8 cellular contexts compared by ENCODE assay signal in genomic region chr1:147171399-147172167, GRCh38. TPM values are rescaled to one million over a fixed set of nuclear protein-coding genes. Genes with fewer than 3 reads are reported as not detected.
DNase-seq lines count a peak whose midpoint lies in the region; ATAC-seq and TF ChIP-seq lines count a peak whose summit lies in the region.

No MANE protein-coding gene starts in this region.

- no peak for TF ChIP-seq CTCF in ascending aorta (IDR thresholded peaks at IDR 0.05)

- no peaks in the 10 kb centered on the region for H3K9me3 ChIP-seq in KOPT-K1 (ENCODE audit: insufficient read depth, low read length, poor library complexity, severe bottlenecking)
- no peaks in the 10 kb centered on the region for H3K9me3 ChIP-seq in ascending aorta

- no peaks in the 10 kb centered on the region for H3K27me3 ChIP-seq in ascending aorta

- H3K36me3 ChIP-seq in KOPT-K1 (ENCODE audit: insufficient read depth, low read length) = peaks cover 8% of the 10 kb centered on the region; the same call in 1 of the 2 replicates
- peaks cover 0 to 4% of the 10 kb centered on the region in 2 donors for H3K36me3 ChIP-seq in ascending aorta

- H3K4me3 ChIP-seq in ascending aorta = peak overlapping the region; percentile 76 to 88

- no peak for ATAC-seq in stimulated activated naive CD8-positive, alpha-beta T cell treated with anti-CD3 and anti-CD28 coated beads, Interleukin-15, Interleukin-2, amounts not matched to agents 100 U/mL and 50 U/mL, for 24 hours
- ATAC-seq in HG03521 (IDR thresholded peaks at IDR 0.05; ENCODE audit: unreplicated experiment) (no peak), HG02938 (IDR thresholded peaks at IDR 0.05; ENCODE audit: unreplicated experiment) (no peak)

- DNase-seq in NK-92 treated with Interleukin-12 subunit alpha and Interleukin-12 subunit beta, amount 100 ng/mL, for 24 hours (lab: John Stamatoyannopoulos, UW) = peak; percentile 69
- DNase-seq in NK-92 (lab: John Stamatoyannopoulos, UW; ENCODE audit: unreplicated experiment) (no peak), ascending aorta (ENCODE audit: low spot score in 2 of 2) (no peak), islet precursor cell (peak; percentile 49)
- peak; percentile 5 for DNase-seq in stimulated activated naive CD8-positive, alpha-beta T cell treated with anti-CD3 and anti-CD28 coated beads, Interleukin-15, Interleukin-2, amounts not matched to agents 100 U/mL and 50 U/mL, for 24 hours

- intact Hi-C loops in ascending aorta (cut with DNase I) = loop anchor here (1.0 to 5.0 kb wide), 5 partner anchors 53 to 596 kb away; partner anchors contain the start of genes BCL9, CHD1L and FMO5

- H3K27ac ChIP-seq in KOPT-K1 (ENCODE audit: low read depth, low read length, poor library complexity, severe bottlenecking) (peak overlapping the region; percentile 51), ascending aorta (peak overlapping the region; percentile 89 to 93)

- peaks cover 3 to 13% of the 10 kb centered on the region in 2 donors for H3K4me1 ChIP-seq in ascending aorta

RNA-seq across cellular contexts. Expression of gene PRKAB2, which starts 0.7 kb away (rescaled TPM):
- total RNA-seq in ascending aorta = 15.4 TPM

RNA-seq across cellular contexts. Expression of gene FMO5, which starts 53.6 kb away (rescaled TPM):
- total RNA-seq in ascending aorta = 19.6 TPM

Comparison
In these comparisons a context has a peak if more than half of its experiments do, and no peak if none do; other contexts are left out.
1. DNase-seq: peak in NK-92 treated with Interleukin-12 subunit alpha and Interleukin-12 subunit beta, amount 100 ng/mL, for 24 hours (single experiment), islet precursor cell (single experiment) and stimulated activated naive CD8-positive, alpha-beta T cell treated with anti-CD3 and anti-CD28 coated beads, Interleukin-15, Interleukin-2, amounts not matched to agents 100 U/mL and 50 U/mL, for 24 hours (single experiment); none in NK-92 (single experiment) and ascending aorta (0 of 2).